Comparison of ENCODE assay signal across 23 cellular contexts in the genomic region with DNA sequence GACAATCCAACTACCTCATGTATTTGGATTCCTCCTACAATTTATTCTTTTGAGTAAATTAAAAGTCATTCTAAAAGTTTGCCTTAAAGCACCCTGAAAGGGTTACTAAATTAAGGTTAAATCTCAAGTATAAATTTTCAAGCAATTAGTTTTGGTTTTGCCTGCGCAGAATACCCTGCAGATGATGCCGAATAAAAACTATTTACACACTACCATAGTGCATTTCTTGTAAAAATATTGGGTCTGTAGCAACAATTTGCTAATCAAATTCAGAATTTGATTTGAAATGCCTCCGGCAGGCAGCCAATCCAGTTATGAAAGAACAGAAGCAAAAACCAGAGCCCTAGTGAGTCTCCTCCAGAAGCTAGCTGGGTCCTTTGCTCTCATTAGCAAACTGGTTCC.
"Had no signal": no experiment of that assay in that cellular context is flagged by ENCODE, and none has a peak within 500 bp of the region (broad histone marks: within the 10 kb centered on the region; RNA-seq: fewer than 3 reads in every experiment).

No MANE protein-coding gene starts in this region.

- H3K9me3 ChIP-seq: gastroesophageal sphincter, right lobe of liver, thoracic aorta, upper lobe of left lung had no signal

- DNase-seq: activated CD4-positive, alpha-beta T cell treated with anti-CD3 and anti-CD28 coated beads for 1 hour; activated CD4-positive, alpha-beta T cell treated with anti-CD3 and anti-CD28 coated beads, Interleukin-2, amount 50 U/mL, for 1 hour; activated CD8-positive, alpha-beta T cell treated with anti-CD3 and anti-CD28 coated beads, Interleukin-2, amount 10 ng/mL, durations not matched to agents 7 days and 5 days; activated gamma-delta T cell; aorta; dermis blood vessel endothelial cell; effector CD8-positive, alpha-beta T cell; erythroblast; head of caudate nucleus; hypothalamus; left colon; nephron progenitor cell; right lobe of liver; stimulated activated CD4-positive, alpha-beta T cell treated with anti-CD3 and anti-CD28 coated beads, Interleukin-15, amount 100 ng/mL, for 24 hours; stimulated activated naive B cell treated with anti-CD40 and anti-IgM and Interleukin-4, amounts not matched to agents 10 μg/mL and 1 μg/mL and 100 μg/mL, for 72 hours; upper lobe of left lung had no signal

- H3K36me3 ChIP-seq: gastroesophageal sphincter, right lobe of liver, thoracic aorta, upper lobe of left lung had no signal

- ATAC-seq: activated CD8-positive, alpha-beta T cell treated with anti-CD3 and anti-CD28 coated beads, Interleukin-2, amount 10 ng/mL, durations not matched to agents 7 days and 5 days; gastroesophageal sphincter; left colon; right lobe of liver; stimulated activated naive B cell treated with anti-CD40 and anti-IgM and Interleukin-4, amounts not matched to agents 10 μg/mL and 1 μg/mL and 100 μg/mL, for 72 hours had no signal

- H3K27me3 ChIP-seq: gastroesophageal sphincter, right lobe of liver, upper lobe of left lung had no signal

- H3K27ac Mint-ChIP-seq: activated CD8-positive, alpha-beta T cell treated with anti-CD3 and anti-CD28 coated beads, Interleukin-2, amount 10 ng/mL, durations not matched to agents 7 days and 5 days; activated naive CD4-positive, alpha-beta T cell treated with anti-CD3 and anti-CD28 coated beads, Interleukin-2, amount 50 U/mL, for 24 hours; activated T-helper 1 cell treated with anti-CD3 and anti-CD28 coated beads, Interleukin-12 subunit alpha, Interleukin-12 subunit beta, Interleukin-2, Interleukin-4 antibody, amounts not matched to agents 30 ng/mL and 10 ng/mL and 1 ng/mL, durations not matched to agents 14 hours and 24 hours and 36 hours; memory B cell; nephron progenitor cell; stimulated activated naive B cell treated with anti-CD40 and anti-IgM and Interleukin-4, amounts not matched to agents 10 μg/mL and 1 μg/mL and 100 μg/mL, for 72 hours had no signal

- H3K27me3 Mint-ChIP-seq: activated naive CD4-positive, alpha-beta T cell treated with anti-CD3 and anti-CD28 coated beads, Interleukin-2, amount 50 U/mL, for 24 hours; brain; memory B cell; stimulated activated naive B cell treated with anti-CD40 and anti-IgM and Interleukin-4, amounts not matched to agents 10 μg/mL and 1 μg/mL and 100 μg/mL, for 72 hours had no signal

- H3K4me1 ChIP-seq: gastroesophageal sphincter, right lobe of liver, upper lobe of left lung had no signal

- H3K4me3 Mint-ChIP-seq: activated CD8-positive, alpha-beta T cell treated with anti-CD3 and anti-CD28 coated beads, Interleukin-2, amount 10 ng/mL, durations not matched to agents 7 days and 5 days; activated naive CD4-positive, alpha-beta T cell treated with anti-CD3 and anti-CD28 coated beads, Interleukin-2, amount 50 U/mL, for 24 hours; activated T-helper 1 cell treated with anti-CD3 and anti-CD28 coated beads, Interleukin-12 subunit alpha, Interleukin-12 subunit beta, Interleukin-2, Interleukin-4 antibody, amounts not matched to agents 30 ng/mL and 10 ng/mL and 1 ng/mL, durations not matched to agents 14 hours and 24 hours and 36 hours; brain; memory B cell; nephron progenitor cell; stimulated activated naive B cell treated with anti-CD40 and anti-IgM and Interleukin-4, amounts not matched to agents 10 μg/mL and 1 μg/mL and 100 μg/mL, for 72 hours had no signal

- H3K27ac ChIP-seq: gastroesophageal sphincter, right lobe of liver, thoracic aorta had no signal

- H3K4me1 Mint-ChIP-seq: activated naive CD4-positive, alpha-beta T cell treated with anti-CD3 and anti-CD28 coated beads, Interleukin-2, amount 50 U/mL, for 24 hours; memory B cell; stimulated activated naive B cell treated with anti-CD40 and anti-IgM and Interleukin-4, amounts not matched to agents 10 μg/mL and 1 μg/mL and 100 μg/mL, for 72 hours had no signal

- H3K9me3 Mint-ChIP-seq: activated naive CD4-positive, alpha-beta T cell treated with anti-CD3 and anti-CD28 coated beads, Interleukin-2, amount 50 U/mL, for 24 hours; memory B cell; stimulated activated naive B cell treated with anti-CD40 and anti-IgM and Interleukin-4, amounts not matched to agents 10 μg/mL and 1 μg/mL and 100 μg/mL, for 72 hours had no signal

- H3K4me3 ChIP-seq: gastroesophageal sphincter, right lobe of liver, skin epidermis, thoracic aorta, upper lobe of left lung had no signal

- H3K36me3 Mint-ChIP-seq: activated naive CD4-positive, alpha-beta T cell treated with anti-CD3 and anti-CD28 coated beads, Interleukin-2, amount 50 U/mL, for 24 hours had no signal
